Comparison of ENCODE assay signal across 16 cellular contexts in the genomic region with DNA sequence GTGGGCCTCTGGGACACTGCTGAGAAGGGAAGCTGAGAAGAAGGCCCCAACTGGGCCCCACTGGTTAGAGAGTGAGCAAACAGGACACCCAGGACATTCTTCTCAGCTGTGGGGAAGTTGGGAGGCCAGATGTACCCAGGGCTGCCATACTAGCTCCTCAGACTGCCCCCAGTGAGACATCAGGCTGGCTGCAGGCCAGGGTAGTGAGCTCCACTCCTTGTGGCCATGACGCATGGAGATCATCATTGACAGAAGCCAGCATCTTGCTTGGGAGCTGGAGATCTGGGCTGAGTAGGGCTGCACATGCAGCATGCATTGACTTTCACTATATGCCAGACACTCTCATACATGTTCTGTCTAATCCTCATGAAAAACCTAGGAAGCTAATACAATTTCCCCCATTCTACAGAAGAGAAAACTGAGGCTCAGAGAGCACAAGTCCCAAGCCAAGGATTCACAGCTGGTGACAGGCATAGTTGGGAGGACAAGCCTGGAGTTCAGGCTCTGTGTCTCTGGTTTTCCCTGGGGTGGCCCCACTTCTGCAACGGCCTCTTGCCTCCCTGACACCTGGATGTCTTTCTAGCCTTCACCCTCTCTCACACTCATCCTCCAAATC. TPM values are rescaled to one million over a fixed set of nuclear protein-coding genes. Genes with fewer than 3 reads are reported as not detected.
DNase-seq lines count a peak whose midpoint lies in the region; ATAC-seq, FAIRE-seq and TF ChIP-seq lines count a peak whose summit lies in the region.
"Had no signal": no experiment of that assay in that cellular context is flagged by ENCODE, and none has a peak within 500 bp of the region (broad histone marks: within the 10 kb centered on the region; RNA-seq: fewer than 3 reads in every experiment).

No MANE protein-coding gene starts in this region.

- H3K36me3 ChIP-seq in MG63 (no peaks in the 10 kb centered on the region), H1 (ENCODE audit: control insufficient read depth in 2 of 4, insufficient read depth in 4 of 4, low read length in 3 of 4) (no peaks in the 10 kb centered on the region), stomach (no peaks in the 10 kb centered on the region)
- no peaks in the 10 kb centered on the region for H3K36me3 ChIP-seq in naive thymus-derived CD4-positive, alpha-beta T cell (ENCODE audit: control insufficient read depth in 2 of 3, insufficient read depth in 3 of 3, low read length in 3 of 3)
- H3K36me3 ChIP-seq: gastrocnemius medialis had no signal

- no peak overlapping the region for H3K4ac ChIP-seq in H1 (replicated peaks; ENCODE audit: insufficient read length, low read depth, low read length)

- no peak for TF ChIP-seq POLR2A in H1 (IDR thresholded peaks at IDR 0.05; ENCODE audit: control extremely low read depth in 1 of 2, low read depth in 2 of 2, low read length in 2 of 2)
- no peak for TF ChIP-seq POLR2A in stomach (IDR thresholded peaks at IDR 0.05)

- no peak overlapping the region for H2BK15ac ChIP-seq in H1 (ENCODE audit: low read length)

- H3K4me3 ChIP-seq in MG63: no peak overlapping the region
- H3K4me3 ChIP-seq in H1 (ENCODE audit: extremely low read depth in 1 of 4, insufficient read depth in 2 of 4, low read depth in 3 of 4, low read length in 4 of 4): no peak overlapping the region
- no peak overlapping the region for H3K4me3 ChIP-seq in naive thymus-derived CD4-positive, alpha-beta T cell (ENCODE audit: low read length)
- no peak overlapping the region for H3K4me3 ChIP-seq in stomach
- H3K4me3 ChIP-seq: gastrocnemius medialis, skin epidermis had no signal

- H3K56ac ChIP-seq in H1 (replicated peaks; ENCODE audit: insufficient read length, low read depth, low read length): no peak overlapping the region

- WGBS in H1 (ENCODE audit: extremely low coverage in 1 of 2, insufficient coverage in 1 of 2, insufficient read length in 1 of 2, insufficient replicate concordance in 2 of 2, low coverage in 1 of 2, low lambda C conversion rate in 2 of 2, missing lambda C conversion rate in 1 of 2), 2 experiments: 90% methylated on average over 2 of the region's 2 CpGs; no CpG with 5 or more reads in 1 of the 2 experiments
- WGBS in stomach, 5 donors: 67 to 97% (median 92%) methylated on average over 1 to 2 of the region's 2 CpGs

- CTCF ChIA-PET in H1 (lab: Charles Lee; ENCODE audit: partially characterized antibody): interaction anchor here (0.6 to 13.5 kb wide), 10 partner anchors 8 to 185 kb away, joined by 3 to 134 read pairs (median 4); no protein-coding TSS in a partner anchor
- CTCF ChIA-PET in naive thymus-derived CD4-positive, alpha-beta T cell (lab: Charles Lee): interaction anchor here (1.1 kb wide), 1 partner anchor 48 kb away, joined by 3 read pairs; no protein-coding TSS in a partner anchor

- intact Hi-C loops in naive thymus-derived CD4-positive, alpha-beta T cell (cut with micrococcal nuclease): no loop called here
- intact Hi-C loops in stomach (cut with DNase I; ENCODE audit: low total_unique reads): loop anchor here (10.0 kb wide), 1 partner anchor 99 kb away; no protein-coding TSS in a partner anchor
- intact Hi-C loops in posterior vena cava (cut with DNase I): loop anchor here in 1 of 2 donors (10.0 kb wide), 1 partner anchor 1339 kb away; no protein-coding TSS in a partner anchor

- no peak overlapping the region for H4K91ac ChIP-seq in H1 (replicated peaks; ENCODE audit: insufficient read length, low read length)

- H3K27ac ChIP-seq in H1 (ENCODE audit: low read depth, low read length) (no peak overlapping the region), stomach (no peak overlapping the region)
- H3K27ac ChIP-seq in naive thymus-derived CD4-positive, alpha-beta T cell (ENCODE audit: low read depth, low read length): no peak overlapping the region
- H3K27ac ChIP-seq: gastrocnemius medialis had no signal

- no peak overlapping the region for H3K18ac ChIP-seq in H1 (ENCODE audit: extremely low read depth, low read length)

- no peaks in the 10 kb centered on the region for H3K79me1 ChIP-seq in H1 (ENCODE audit: low read depth, low read length)

- no peaks in the 10 kb centered on the region for H3K23me2 ChIP-seq in H1 (ENCODE audit: low read depth, low read length)

- no peak overlapping the region for H3K27ac Mint-ChIP-seq in naive thymus-derived CD4-positive, alpha-beta T cell
- H3K27ac Mint-ChIP-seq: activated B cell treated with CpG ODN at 0.5 μM for 24 hours; activated naive CD4-positive, alpha-beta T cell treated with anti-CD3 and anti-CD28 coated beads for 36 hours had no signal

- ATAC-seq in naive thymus-derived CD4-positive, alpha-beta T cell: peak; percentile 66
- ATAC-seq: gastrocnemius medialis had no signal

- H3K4me1 ChIP-seq in H1 (replicated peaks in 1 of 4; ENCODE audit: control insufficient read depth in 3 of 4, insufficient read depth in 4 of 4, low read length in 3 of 4): peaks cover 7 to 12% (median 10%) of the 10 kb centered on the region in 4 experiments
- H3K4me1 ChIP-seq in naive thymus-derived CD4-positive, alpha-beta T cell (ENCODE audit: control insufficient read depth in 2 of 2, insufficient read depth in 2 of 2, low read length in 2 of 2): no peaks in the 10 kb centered on the region
- H3K4me1 ChIP-seq in stomach: peaks cover 0 to 22% (median 16%) of the 10 kb centered on the region in 4 donors
- H3K4me1 ChIP-seq: gastrocnemius medialis had no signal

- H3K14ac ChIP-seq in H1 (ENCODE audit: insufficient read length): no peak overlapping the region

- no peak overlapping the region for H4K8ac ChIP-seq in H1 (ENCODE audit: extremely low read depth, insufficient read depth, low read length)

- DNase-seq in DMS 273 treated with DMSO at 0.1 percent for 48 hours (lab: John Stamatoyannopoulos, UW) (peak; percentile 99), MG63 (peak; percentile 32), H1 (ENCODE audit: low read depth in 1 of 2, low spot score in 2 of 2) (no peak), COR-L47 (lab: John Stamatoyannopoulos, UW) (no peak), stomach (no peak), GM10266 (ENCODE audit: extremely low spot score) (no peak), posterior vena cava (ENCODE audit: low spot score) (no peak)
- DNase-seq in naive thymus-derived CD4-positive, alpha-beta T cell: no peak
- DNase-seq: activated B cell treated with CpG ODN at 0.5 μM for 24 hours; activated naive CD4-positive, alpha-beta T cell treated with anti-CD3 and anti-CD28 coated beads for 36 hours; gastrocnemius medialis; mammary epithelial cell; NCI-H1436; NCI-H510A treated with DMSO at 0.1 percent for 48 hours; stimulated activated naive CD4-positive, alpha-beta T cell had no signal

- 0 out of 2 replicates have a peak overlapping the region, but pooled peaks have one; percentile 39 for H2BK5ac ChIP-seq in H1 (ENCODE audit: low read depth, low read length)

- TF ChIP-seq RAD21 in H1 (IDR thresholded peaks at IDR 0.05 in 1 of 2, conservative IDR thresholded peaks at IDR 0.05 in 1 of 2; ENCODE audit: low read depth in 2 of 2, low read length in 2 of 2): no peak

- peak overlapping the region; percentile 29 for H2BK120ac ChIP-seq in H1 (replicated peaks; ENCODE audit: low read depth, low read length)

- H3K4me1 Mint-ChIP-seq in naive thymus-derived CD4-positive, alpha-beta T cell: peaks cover 0 to 3% (median 0%) of the 10 kb centered on the region in 7 donors

- no peak overlapping the region for H4K5ac ChIP-seq in H1 (ENCODE audit: insufficient read length, low read depth, low read length)

- no peak overlapping the region for H3K4me3 Mint-ChIP-seq in naive thymus-derived CD4-positive, alpha-beta T cell
- H3K4me3 Mint-ChIP-seq: activated B cell treated with CpG ODN at 0.5 μM for 24 hours; activated naive CD4-positive, alpha-beta T cell treated with anti-CD3 and anti-CD28 coated beads for 36 hours had no signal

- no peaks in the 10 kb centered on the region for H3K79me2 ChIP-seq in H1 (ENCODE audit: control insufficient read depth in 1 of 2, insufficient read depth in 2 of 2, low read length in 2 of 2)

- FAIRE-seq in H1 (lab: Jason Lieb, UNC): no peak

- H3K27me3 Mint-ChIP-seq in naive thymus-derived CD4-positive, alpha-beta T cell: peaks cover 0 to 4% (median 0%) of the 10 kb centered on the region in 5 donors
- H3K27me3 Mint-ChIP-seq: activated B cell treated with CpG ODN at 0.5 μM for 24 hours had no signal

- POLR2A ChIA-PET in H1 (lab: Charles Lee; ENCODE audit: partially characterized antibody): interaction anchor here (0.7 to 3.7 kb wide), 5 partner anchors 26 to 114 kb away, joined by 3 to 10 read pairs (median 4); a partner anchor contains a TSS
- POLR2A ChIA-PET in naive thymus-derived CD4-positive, alpha-beta T cell (lab: Charles Lee): interaction anchor here (0.5 kb wide), 1 partner anchor 107 kb away, joined by 3 read pairs; no protein-coding TSS in a partner anchor

- no peak for TF ChIP-seq EP300 in H1 (IDR thresholded peaks at IDR 0.05; ENCODE audit: borderline replicate concordance in 1 of 2, low read depth in 2 of 2, low read length in 2 of 2)
- TF ChIP-seq EP300 in stomach (IDR thresholded peaks at IDR 0.05): no peak

- H3K4me2 ChIP-seq in H1 (ENCODE audit: insufficient read depth in 1 of 2, low read depth in 2 of 2, low read length in 2 of 2): no peak overlapping the region

- no peak overlapping the region for H3K23ac ChIP-seq in H1 (ENCODE audit: insufficient read length)

- H3K36me3 Mint-ChIP-seq in naive thymus-derived CD4-positive, alpha-beta T cell: no peaks in the 10 kb centered on the region

- H2AK5ac ChIP-seq in H1 (ENCODE audit: low read depth, low read length): peak overlapping the region; percentile 82; the same call in 1 of the 2 replicates

- TF ChIP-seq CTCF in H1 (IDR thresholded peaks at IDR 0.05; ENCODE audit: control extremely low read depth in 1 of 3, insufficient read depth in 1 of 3, low read depth in 1 of 3, low read length in 3 of 3) (no peak), stomach (IDR thresholded peaks at IDR 0.05) (no peak), GM10266 (IDR thresholded peaks at IDR 0.05; ENCODE audit: control insufficient read depth, insufficient read depth, low read depth, missing control alignments) (no peak)

- peak overlapping the region; percentile 87 for H2BK20ac ChIP-seq in H1 (ENCODE audit: low read length)

- no peaks in the 10 kb centered on the region for H4K20me1 ChIP-seq in H1 (replicated peaks in 1 of 2; ENCODE audit: control insufficient read depth in 1 of 2, insufficient read depth in 2 of 2, low read length in 2 of 2)

- peak overlapping the region; percentile 85; the same call in 1 of the 2 replicates for H2BK12ac ChIP-seq in H1 (ENCODE audit: low read depth, low read length)

- no peak overlapping the region for H3K9ac ChIP-seq in H1 (replicated peaks in 1 of 4; ENCODE audit: extremely low read depth in 1 of 4, low read depth in 3 of 4, low read length in 3 of 4)

- no peaks in the 10 kb centered on the region for H3K9me3 Mint-ChIP-seq in naive thymus-derived CD4-positive, alpha-beta T cell
- H3K9me3 Mint-ChIP-seq: activated B cell treated with CpG ODN at 0.5 μM for 24 hours; activated naive CD4-positive, alpha-beta T cell treated with anti-CD3 and anti-CD28 coated beads for 36 hours had no signal

- H3K9me3 ChIP-seq in MG63 (no peaks in the 10 kb centered on the region), H1 (ENCODE audit: insufficient read depth in 2 of 2, low read depth in 1 of 2, low read length in 1 of 2) (no peaks in the 10 kb centered on the region), stomach (no peaks in the 10 kb centered on the region)
- H3K9me3 ChIP-seq in naive thymus-derived CD4-positive, alpha-beta T cell (ENCODE audit: control insufficient read depth in 2 of 3, low read length in 3 of 3): no peaks in the 10 kb centered on the region
- H3K9me3 ChIP-seq: gastrocnemius medialis had no signal

- no peaks in the 10 kb centered on the region for H3K27me3 ChIP-seq in MG63
- peaks cover 0 to 5% (median under 1%) of the 10 kb centered on the region in 4 experiments; a peak in 3 of 7 replicates for H3K27me3 ChIP-seq in H1 (replicated peaks in 1 of 4; ENCODE audit: control insufficient read depth in 3 of 4, extremely low read depth in 1 of 4, insufficient read depth in 3 of 4, low read length in 3 of 4)
- H3K27me3 ChIP-seq in naive thymus-derived CD4-positive, alpha-beta T cell (ENCODE audit: control insufficient read depth in 2 of 2, insufficient read depth in 2 of 2, low read length in 2 of 2): no peaks in the 10 kb centered on the region
- peaks cover 0 to 16% (median 5%) of the 10 kb centered on the region in 3 donors for H3K27me3 ChIP-seq in stomach

- 0 out of 2 replicates have a peak overlapping the region, but pooled peaks have one; percentile 19 for H2AFZ ChIP-seq in H1 (ENCODE audit: low read length)

RNA-seq across cellular contexts. Expression of a gene that starts 24.1 kb away (rescaled TPM):
- total RNA-seq in MG63 (2014; rRNA removed; shearing (Covaris generic); ENCODE audit: low replicate concordance): 0.07 and 0.25 TPM in 2 replicates
- total RNA-seq in H1 (2021; fragmentation: NEBNext Ultra II Directional; extraction: Animal tissue kit (Norgen Biotek cat#: 25700)): 28.8 and 29.9 TPM in 2 replicates
- polyA plus RNA-seq in H1 (2011; rRNA removed) (20.3 and 30.3 TPM in 2 replicates), stomach (1 to 10 TPM in 2 of 3 donors, under 1 TPM in 1; 0.61 to 4.4 (median 1.7) TPM)
- 31.1 TPM for polyA plus RNA-seq in H1 (2011; cell fraction: cytosol; rRNA removed)
- polyA plus RNA-seq in H1 (2011; cell fraction: nucleus; rRNA removed): 25.5 TPM
- polyA plus RNA-seq in H1 (2012, experiment 1 of 2): 19.1 to 20.7 TPM (median 20.2 TPM) in 4 replicates
- 25.3 TPM for polyA plus RNA-seq in H1 (2012, experiment 2 of 2)
- polyA plus RNA-seq in H1 (2013, experiment 1 of 2): 18.5 TPM
- 18.8 TPM for polyA plus RNA-seq in H1 (2013, experiment 2 of 2)
- 20.0 and 29.7 TPM in 2 replicates for polyA minus RNA-seq in H1 (2011; rRNA and poly(A)+ RNA removed)
- polyA minus RNA-seq in H1 (2011; cell fraction: cytosol; rRNA and poly(A)+ RNA removed): 19.9 TPM
- 35.5 TPM for polyA minus RNA-seq in H1 (2011; cell fraction: nucleus; rRNA and poly(A)+ RNA removed)
- 1 to 10 TPM in 2 of 5 experiments, under 1 TPM in 2, not detected in 1; 0.30 to 8.1 (median 0.83) TPM for total RNA-seq in naive thymus-derived CD4-positive, alpha-beta T cell
- under 1 TPM in 1 of 2 donors, not detected in 1; 0.05 TPM for polyA plus RNA-seq in naive thymus-derived CD4-positive, alpha-beta T cell
- total RNA-seq in stomach (10 to 100 TPM in 1 of 5 donors, 1 to 10 TPM in 3, not detected in 1; 4.5 to 39.4 (median 5.8) TPM), posterior vena cava (under 1 TPM; 0.14 to 0.51 TPM)

RNA-seq across cellular contexts. Expression of a gene that starts 29.1 kb away (rescaled TPM):
- 4.8 and 5.8 TPM in 2 replicates for total RNA-seq in MG63 (2014; rRNA removed; shearing (Covaris generic); ENCODE audit: low replicate concordance)
- total RNA-seq in H1 (2021; fragmentation: NEBNext Ultra II Directional; extraction: Animal tissue kit (Norgen Biotek cat#: 25700)): 25.9 and 26.6 TPM in 2 replicates
- polyA plus RNA-seq in H1 (2011; rRNA removed) (18.3 and 25.6 TPM in 2 replicates), stomach (1 to 10 TPM in 1 of 3 donors, under 1 TPM in 2; 0.75 to 9.1 (median 0.76) TPM)
- polyA plus RNA-seq in H1 (2011; cell fraction: cytosol; rRNA removed): 16.4 TPM
- 42.3 TPM for polyA plus RNA-seq in H1 (2011; cell fraction: nucleus; rRNA removed)
- 16.5 to 19.4 TPM (median 18.4 TPM) in 4 replicates for polyA plus RNA-seq in H1 (2012, experiment 1 of 2)
- 19.5 TPM for polyA plus RNA-seq in H1 (2012, experiment 2 of 2)
- polyA plus RNA-seq in H1 (2013, experiment 1 of 2): 37.7 TPM
- 38.4 TPM for polyA plus RNA-seq in H1 (2013, experiment 2 of 2)
- polyA minus RNA-seq in H1 (2011; rRNA and poly(A)+ RNA removed): 20.3 and 31.0 TPM in 2 replicates
- polyA minus RNA-seq in H1 (2011; cell fraction: cytosol; rRNA and poly(A)+ RNA removed): 6.8 TPM
- polyA minus RNA-seq in H1 (2011; cell fraction: nucleus; rRNA and poly(A)+ RNA removed): 18.5 TPM
- total RNA-seq in naive thymus-derived CD4-positive, alpha-beta T cell: 1 to 10 TPM in 4 of 5 experiments, under 1 TPM in 1; 0.70 to 8.7 (median 4.4) TPM
- under 1 TPM; 0.14 to 0.43 TPM for polyA plus RNA-seq in naive thymus-derived CD4-positive, alpha-beta T cell
- total RNA-seq in stomach (10 to 100 TPM in 1 of 5 donors, 1 to 10 TPM in 3, not detected in 1; 2.0 to 16.1 (median 7.0) TPM), posterior vena cava (1 to 10 TPM in 1 of 2 donors, under 1 TPM in 1; 0.69 to 1.4 TPM)

RNA-seq across cellular contexts. Expression of a gene that starts 42.5 kb away (rescaled TPM):
- total RNA-seq in MG63 (2014; rRNA removed; shearing (Covaris generic); ENCODE audit: low replicate concordance): 28.4 and 41.5 TPM in 2 replicates
- total RNA-seq in H1 (2021; fragmentation: NEBNext Ultra II Directional; extraction: Animal tissue kit (Norgen Biotek cat#: 25700)): 30.3 and 32.3 TPM in 2 replicates
- 9.1 and 11.1 TPM in 2 replicates for polyA plus RNA-seq in H1 (2011; rRNA removed)
- polyA plus RNA-seq in H1 (2011; cell fraction: cytosol; rRNA removed): 22.2 TPM
- polyA plus RNA-seq in H1 (2011; cell fraction: nucleus; rRNA removed): 23.2 TPM
- polyA plus RNA-seq in H1 (2012, experiment 1 of 2): 22.2 to 27.8 TPM (median 23.6 TPM) in 4 replicates
- 2.6 TPM for polyA plus RNA-seq in H1 (2012, experiment 2 of 2)
- 25.3 TPM for polyA plus RNA-seq in H1 (2013, experiment 1 of 2)
- polyA plus RNA-seq in H1 (2013, experiment 2 of 2): 24.9 TPM
- 19.7 and 28.6 TPM in 2 replicates for polyA minus RNA-seq in H1 (2011; rRNA and poly(A)+ RNA removed)
- polyA minus RNA-seq in H1 (2011; cell fraction: cytosol; rRNA and poly(A)+ RNA removed): 17.6 TPM
- polyA minus RNA-seq in H1 (2011; cell fraction: nucleus; rRNA and poly(A)+ RNA removed): 39.2 TPM
- total RNA-seq in naive thymus-derived CD4-positive, alpha-beta T cell: 10 to 100 TPM; 12.4 to 21.7 (median 19.5) TPM
- polyA plus RNA-seq in naive thymus-derived CD4-positive, alpha-beta T cell: 10 to 100 TPM in 1 of 2 donors, 1 to 10 TPM in 1; 8.2 to 14.5 TPM
- total RNA-seq in stomach: 10 to 100 TPM in 3 of 5 donors, 1 to 10 TPM in 2; 4.3 to 42.0 (median 10.5) TPM
- 10 to 100 TPM; 10.3 to 18.5 (median 11.0) TPM for polyA plus RNA-seq in stomach
- 10 to 100 TPM; 15.1 to 15.8 TPM for total RNA-seq in posterior vena cava

Comparison
In these comparisons a context has a peak if more than half of its experiments do, and no peak if none do; other contexts are left out.
1. DNase-seq: peak in DMS 273 treated with DMSO at 0.1 percent for 48 hours (single experiment) and MG63 (single experiment); none in H1 (0 of 2), naive thymus-derived CD4-positive, alpha-beta T cell (0 of 9), COR-L47 (single experiment), stomach (single experiment), GM10266 (single experiment) and posterior vena cava (single experiment).